ENCODE assay signal across 11 cellular contexts in genomic region chr2:31297751-31298150, GRCh38.
DNase-seq lines count a peak whose midpoint lies in the region; ATAC-seq and TF ChIP-seq lines count a peak whose summit lies in the region.
"Had no signal": no experiment of that assay in that cellular context is flagged by ENCODE, and none has a peak within 500 bp of the region (broad histone marks: within the 10 kb centered on the region; RNA-seq: fewer than 3 reads in every experiment).

No MANE protein-coding gene starts in this region.

- H3K4me3 ChIP-seq in epithelial cell of proximal tubule (ENCODE audit: low read depth, low read length): no peak overlapping the region
- H3K4me3 ChIP-seq: tibial nerve had no signal

- no peak for TF ChIP-seq CTCF in epithelial cell of proximal tubule (conservative IDR thresholded peaks at IDR 0.05; ENCODE audit: low read depth, low read length)

- DNase-seq in activated CD4-positive, CD25-positive, alpha-beta regulatory T cell treated with anti-CD3 and anti-CD28 coated beads, Interleukin-2, amount 50 U/mL, for 72 hours: no peak
- DNase-seq in NCI-H226: peak; percentile 20
- peak; percentile 23 for DNase-seq in epithelial cell of proximal tubule (ENCODE audit: low read depth)
- peak; percentile 64 for DNase-seq in putamen (ENCODE audit: low spot score)
- DNase-seq in midbrain (lab: John Stamatoyannopoulos, UW): no peak
- DNase-seq: activated naive CD4-positive, alpha-beta T cell treated with anti-CD3 and anti-CD28 coated beads, Interleukin-2, amount 10 ng/mL, durations not matched to agents 7 days and 5 days; NCI-H2029 had no signal

- peak; percentile 87 to 92 for ATAC-seq in activated CD4-positive, CD25-positive, alpha-beta regulatory T cell treated with anti-CD3 and anti-CD28 coated beads, Interleukin-2, amount 50 U/mL, for 24 hours
- ATAC-seq in GM21526 (IDR thresholded peaks at IDR 0.05; ENCODE audit: low FRiP score, unreplicated experiment): no peak
- no peak for ATAC-seq in HG03457 (IDR thresholded peaks at IDR 0.05; ENCODE audit: unreplicated experiment)

Comparison
In these comparisons a context has a peak if more than half of its experiments do, and no peak if none do; other contexts are left out.
1. ATAC-seq: peak in activated CD4-positive, CD25-positive, alpha-beta regulatory T cell treated with anti-CD3 and anti-CD28 coated beads, Interleukin-2, amount 50 U/mL, for 24 hours (2 of 2); none in GM21526 (single experiment) and HG03457 (single experiment).
2. DNase-seq: peak in NCI-H226 (single experiment), epithelial cell of proximal tubule (single experiment) and putamen (single experiment); none in activated CD4-positive, CD25-positive, alpha-beta regulatory T cell treated with anti-CD3 and anti-CD28 coated beads, Interleukin-2, amount 50 U/mL, for 72 hours (single experiment) and midbrain (single experiment).